ENCODE assay signal across 18 cellular contexts in genomic region chr2:238280083-238280816, GRCh38. TPM values are rescaled to one million over a fixed set of nuclear protein-coding genes. Genes with fewer than 3 reads are reported as not detected.
A peak's percentile ranks its signal among the peaks of the same experiment; 100 is the strongest.
DNase-seq lines count a peak whose midpoint lies in the region; ATAC-seq, FAIRE-seq and TF ChIP-seq lines count a peak whose summit lies in the region.
"Had no signal": no experiment of that assay in that cellular context is flagged by ENCODE, and none has a peak within 500 bp of the region (broad histone marks: within the 10 kb centered on the region; RNA-seq: fewer than 3 reads in every experiment).

No MANE protein-coding gene starts in this region.

- H3K4me1 ChIP-seq in BLaER1 (peaks cover 70% of the 10 kb centered on the region), Panc1 (ENCODE audit: control insufficient read depth, insufficient read depth, low read length) (peaks cover 8% of the 10 kb centered on the region), HepG2 (ENCODE audit: insufficient read depth, low read length) (peaks cover 52% of the 10 kb centered on the region)

- no peak overlapping the region for H3K9ac ChIP-seq in BLaER1
- H3K9ac ChIP-seq in HepG2 (ENCODE audit: insufficient read depth, low read depth, low read length), result no peak overlapping the region

- TF ChIP-seq CTCF in Panc1 (IDR thresholded peaks at IDR 0.05) (no peak), HepG2 (CRISPR knock-in tag; IDR thresholded peaks at IDR 0.05) (no peak), progenitor cell of endocrine pancreas (IDR thresholded peaks at IDR 0.05; ENCODE audit: unreplicated experiment) (no peak)
- TF ChIP-seq CTCF in CD4-positive, alpha-beta T cell (IDR thresholded peaks at IDR 0.05), result no peak

- H3K36me3 ChIP-seq in BLaER1 (peaks cover 37% of the 10 kb centered on the region), Panc1 (ENCODE audit: control insufficient read depth, insufficient read depth, low read length) (no peaks in the 10 kb centered on the region), HepG2 (replicated peaks in 1 of 2; ENCODE audit: control insufficient read depth in 1 of 2, insufficient read depth in 2 of 2, low read length in 2 of 2) (peaks cover 18 to 41% of the 10 kb centered on the region in 2 experiments)

- TF ChIP-seq POLR2A in HepG2 (IDR thresholded peaks at IDR 0.05; ENCODE audit: insufficient read depth in 1 of 2, low read depth in 2 of 2, low read length in 2 of 2), result no peak

- H3K36me3 Mint-ChIP-seq in progenitor cell of endocrine pancreas (ENCODE audit: insufficient read depth), result peaks cover 8% of the 10 kb centered on the region
- H3K36me3 Mint-ChIP-seq in CD4-positive, alpha-beta T cell (ENCODE audit: low read depth), result peaks cover 29% of the 10 kb centered on the region
- peaks cover 10% of the 10 kb centered on the region for H3K36me3 Mint-ChIP-seq in activated CD4-positive, alpha-beta T cell treated with anti-CD3 and anti-CD28 coated beads, Interleukin-2, amount 10 ng/mL, durations not matched to agents 24 days and 14 days (ENCODE audit: low read depth)

- ATAC-seq in Panc1, result no peak
- no peak for ATAC-seq in HepG2
- ATAC-seq in CD4-positive, alpha-beta T cell (ENCODE audit: poor library complexity), result no peak

- peaks cover 16% of the 10 kb centered on the region for H3K9me3 ChIP-seq in BLaER1
- no peaks in the 10 kb centered on the region for H3K9me3 ChIP-seq in Panc1 (ENCODE audit: control insufficient read depth, insufficient read depth, low read depth, low read length)
- H3K9me3 ChIP-seq in HepG2 (ENCODE audit: low read length), result no peaks in the 10 kb centered on the region
- H3K9me3 ChIP-seq in CD4-positive, alpha-beta T cell (ENCODE audit: control insufficient read depth, low read length), result no peaks in the 10 kb centered on the region

- H3K4me3 ChIP-seq in BLaER1, result no peak overlapping the region
- no peak overlapping the region for H3K4me3 ChIP-seq in Panc1 (ENCODE audit: low read depth in 2 of 2, low read length in 2 of 2)
- H3K4me3 ChIP-seq in HepG2 (replicated peaks in 1 of 3; ENCODE audit: insufficient read depth in 1 of 3, low read depth in 2 of 3, low read length in 3 of 3), result no peak overlapping the region

- H2AFZ ChIP-seq in HepG2 (ENCODE audit: low read length), result no peak overlapping the region

- POLR2A ChIA-PET in Panc1 (lab: Charles Lee), result no interaction called here
- POLR2A ChIA-PET in HepG2 (lab: Yijun Ruan, JAX), result no interaction called here
- POLR2A ChIA-PET in CD4-positive, alpha-beta T cell (lab: Charles Lee), result no interaction called here

- BruUV-seq in Panc1 (replicated peaks; lab: Mats Ljungman, UMichigan) (TSS peak; percentile 28), HepG2 (replicated peaks; lab: Mats Ljungman, UMichigan) (no TSS peak)

- CTCF ChIA-PET in Panc1 (lab: Charles Lee), result no interaction called here
- CTCF ChIA-PET in HepG2 (lab: Yijun Ruan, JAX; ENCODE audit: low intra/inter-chr PET ratio, low total read pairs), result no interaction called here
- CTCF ChIA-PET in CD4-positive, alpha-beta T cell (lab: Charles Lee), result no interaction called here

- DNase-seq in Panc1 (ENCODE audit: low read depth, low spot score), result no peak
- DNase-seq in HepG2 (ENCODE audit: low spot score), result no peak
- no peak for DNase-seq in progenitor cell of endocrine pancreas (ENCODE audit: low spot score, unreplicated experiment)
- no peak for DNase-seq in CD4-positive, alpha-beta T cell
- no peak for DNase-seq in activated CD4-positive, CD25-positive, alpha-beta regulatory T cell (lab: John Stamatoyannopoulos, UW)
- DNase-seq in SKM-1 treated with dmso at 0.1 percent for 144 hours (lab: John Stamatoyannopoulos, UW; ENCODE audit: unreplicated experiment), result no peak
- no peak for DNase-seq in activated CD4-positive, alpha-beta T cell treated with anti-CD3 and anti-CD28 coated beads, Interleukin-2, amount 10 ng/mL, durations not matched to agents 24 days and 14 days
- DNase-seq: C1 segment of cervical spinal cord, DMS 273 treated with DMSO at 0.1 percent for 48 hours, GF-D8, KG1, NCI-H1694 treated with DMSO at 0.1 percent for 48 hours, NCI-H2227 treated with DMSO at 0.1 percent for 48 hours, NCI-H524, NCI-H82, RPMI8226 had no signal

- H3K79me2 ChIP-seq in HepG2 (ENCODE audit: insufficient read depth, low read length), result peaks cover 76% of the 10 kb centered on the region

- H3K27me3 ChIP-seq in BLaER1, result no peaks in the 10 kb centered on the region
- no peaks in the 10 kb centered on the region for H3K27me3 ChIP-seq in Panc1 (ENCODE audit: control insufficient read depth, insufficient read depth, low read length)
- no peaks in the 10 kb centered on the region for H3K27me3 ChIP-seq in HepG2 (ENCODE audit: control insufficient read depth in 1 of 2, insufficient read depth in 2 of 2, low read length in 2 of 2)
- no peaks in the 10 kb centered on the region for H3K27me3 ChIP-seq in CD4-positive, alpha-beta T cell (ENCODE audit: control insufficient read depth, insufficient read depth, low read length)

- 92% methylated on average over 12 of the region's 12 CpGs for WGBS in HepG2 (ENCODE audit: low lambda C conversion rate)

- H3K9me3 Mint-ChIP-seq in progenitor cell of endocrine pancreas (ENCODE audit: low read depth), result no peaks in the 10 kb centered on the region
- no peaks in the 10 kb centered on the region for H3K9me3 Mint-ChIP-seq in CD4-positive, alpha-beta T cell
- no peaks in the 10 kb centered on the region for H3K9me3 Mint-ChIP-seq in activated CD4-positive, alpha-beta T cell treated with anti-CD3 and anti-CD28 coated beads, Interleukin-2, amount 10 ng/mL, durations not matched to agents 24 days and 14 days

- no peaks in the 10 kb centered on the region for H3K27me3 Mint-ChIP-seq in progenitor cell of endocrine pancreas
- H3K27me3 Mint-ChIP-seq in CD4-positive, alpha-beta T cell, result no peaks in the 10 kb centered on the region
- no peaks in the 10 kb centered on the region for H3K27me3 Mint-ChIP-seq in activated CD4-positive, alpha-beta T cell treated with anti-CD3 and anti-CD28 coated beads, Interleukin-2, amount 10 ng/mL, durations not matched to agents 24 days and 14 days

- in situ Hi-C loops in Panc1 (cut with HindIII; ENCODE audit: low pct_unique_long_range_greater_than_20kb, low sequenced_read_pairs), result no loop called here
- in situ Hi-C loops in HepG2 (cut with HindIII; ENCODE audit: extremely low pct_ligation_motif_present, low pct_unique_long_range_greater_than_20kb), result no loop called here

- H4K20me1 ChIP-seq in BLaER1 (peaks cover 86% of the 10 kb centered on the region), HepG2 (ENCODE audit: insufficient read depth, low read length) (peaks cover 19% of the 10 kb centered on the region; the same call in 1 of the 2 replicates)

- peaks cover 34% of the 10 kb centered on the region for H3K4me1 Mint-ChIP-seq in progenitor cell of endocrine pancreas (ENCODE audit: low read depth)
- H3K4me1 Mint-ChIP-seq in CD4-positive, alpha-beta T cell (ENCODE audit: low read depth), result peaks cover 29% of the 10 kb centered on the region
- peaks cover 3% of the 10 kb centered on the region for H3K4me1 Mint-ChIP-seq in activated CD4-positive, alpha-beta T cell treated with anti-CD3 and anti-CD28 coated beads, Interleukin-2, amount 10 ng/mL, durations not matched to agents 24 days and 14 days

- H3K4me3 Mint-ChIP-seq in progenitor cell of endocrine pancreas (ENCODE audit: low read depth), result no peak overlapping the region
- H3K4me3 Mint-ChIP-seq in CD4-positive, alpha-beta T cell, result no peak overlapping the region
- no peak overlapping the region for H3K4me3 Mint-ChIP-seq in activated CD4-positive, alpha-beta T cell treated with anti-CD3 and anti-CD28 coated beads, Interleukin-2, amount 10 ng/mL, durations not matched to agents 24 days and 14 days

- intact Hi-C loops in Panc1 (cut with micrococcal nuclease; ENCODE audit: unreplicated experiment), result no loop called here
- intact Hi-C loops in HepG2 (cut with micrococcal nuclease; ENCODE audit: unreplicated experiment), result no loop called here
- intact Hi-C loops in CD4-positive, alpha-beta T cell (cut with DNase I, micrococcal nuclease), result no loop called here
- intact Hi-C loops in activated CD4-positive, alpha-beta T cell treated with anti-CD3 and anti-CD28 coated beads, Interleukin-2, amount 10 ng/mL, durations not matched to agents 24 days and 14 days (cut with micrococcal nuclease), result no loop called here

- no peak for TF ChIP-seq RAD21 in HepG2 (CRISPR knock-in tag; IDR thresholded peaks at IDR 0.05)

- no peak for FAIRE-seq in HepG2 (lab: Jason Lieb, UNC)
- FAIRE-seq: H1 had no signal

- H3K27ac Mint-ChIP-seq in progenitor cell of endocrine pancreas, result peak overlapping the region; percentile 25
- no peak overlapping the region for H3K27ac Mint-ChIP-seq in CD4-positive, alpha-beta T cell
- no peak overlapping the region for H3K27ac Mint-ChIP-seq in activated CD4-positive, alpha-beta T cell treated with anti-CD3 and anti-CD28 coated beads, Interleukin-2, amount 10 ng/mL, durations not matched to agents 24 days and 14 days

- H3K4me2 ChIP-seq in BLaER1 (peak overlapping the region; percentile 64), HepG2 (ENCODE audit: low read depth, low read length) (no peak overlapping the region)

- H3K27ac ChIP-seq in BLaER1 (peak overlapping the region; percentile 44; the same call in 1 of the 2 replicates), Panc1 (ENCODE audit: low read length) (no peak overlapping the region), HepG2 (ENCODE audit: extremely low read length, insufficient read depth, low read length) (no peak overlapping the region)
- no peak overlapping the region for H3K27ac ChIP-seq in CD4-positive, alpha-beta T cell (ENCODE audit: low read depth, low read length)

- TF ChIP-seq EP300 in HepG2 (IDR thresholded peaks at IDR 0.05; ENCODE audit: low read depth in 2 of 2, low read length in 2 of 2) (no peak), HepG2 (CRISPR knock-in tag; IDR thresholded peaks at IDR 0.05; ENCODE audit: borderline replicate concordance) (no peak)

RNA-seq across cellular contexts. Expression of gene PER2, which starts 8.2 kb away (rescaled TPM):
- total RNA-seq in Panc1 (2021; ENCODE audit: unreplicated experiment), result 9.9 TPM
- 3.4 TPM for polyA plus RNA-seq in Panc1 (2012; ENCODE audit: insufficient read length)
- total RNA-seq in HepG2 (2016; rRNA removed; fragmentation: Illumina TruSeq; extraction: Trizol), result 6.8 and 9.4 TPM in 2 replicates
- total RNA-seq in HepG2 (2016; cell fraction: cytosol; rRNA removed; fragmentation: Illumina TruSeq; extraction: Trizol; ENCODE audit: low read depth), result 21.5 and 22.6 TPM in 2 replicates
- total RNA-seq in HepG2 (2016; cell fraction: insoluble cytoplasmic fraction; rRNA removed; fragmentation: Illumina TruSeq; extraction: Trizol), result 5.4 and 8.6 TPM in 2 replicates
- total RNA-seq in HepG2 (2016; cell fraction: membrane; rRNA removed; fragmentation: Illumina TruSeq; extraction: Trizol), result 9.6 TPM in 2 replicates
- total RNA-seq in HepG2 (2016; cell fraction: nucleus; rRNA removed; fragmentation: Illumina TruSeq; extraction: Trizol), result 9.6 and 11.5 TPM in 2 replicates
- 5.1 TPM in 2 replicates for polyA plus RNA-seq in HepG2 (2011; rRNA removed)
- polyA plus RNA-seq in HepG2 (2011; cell fraction: cytosol; rRNA removed), result 2.3 and 2.9 TPM in 2 replicates
- 12.7 and 15.5 TPM in 2 replicates for polyA plus RNA-seq in HepG2 (2011; cell fraction: nucleus; rRNA removed)
- 7.2 and 7.6 TPM in 2 replicates for polyA plus RNA-seq in HepG2 (2012)
- 0.31 and 0.44 TPM in 2 replicates for polyA plus RNA-seq in HepG2 (2016; cell fraction: cytosol; fragmentation: Illumina TruSeq; extraction: Trizol; ENCODE audit: low read depth)
- polyA plus RNA-seq in HepG2 (2016; cell fraction: insoluble cytoplasmic fraction; fragmentation: Illumina TruSeq; extraction: Trizol; ENCODE audit: low read depth), result 5.0 and 6.1 TPM in 2 replicates
- polyA plus RNA-seq in HepG2 (2016; cell fraction: membrane; fragmentation: Illumina TruSeq; extraction: Trizol; ENCODE audit: low read depth), result 1.3 and 1.5 TPM in 2 replicates
- polyA plus RNA-seq in HepG2 (2016; cell fraction: nucleus; fragmentation: Illumina TruSeq; extraction: Trizol; ENCODE audit: insufficient read depth, low read depth), result 18.1 and 18.4 TPM in 2 replicates
- polyA minus RNA-seq in HepG2 (2011; rRNA and poly(A)+ RNA removed; ENCODE audit: low replicate concordance), result 8.0 and 20.0 TPM in 2 replicates
- polyA minus RNA-seq in HepG2 (2011; cell fraction: cytosol; rRNA and poly(A)+ RNA removed), result 6.6 and 9.5 TPM in 2 replicates
- 40.7 and 48.7 TPM in 2 replicates for polyA minus RNA-seq in HepG2 (2011; cell fraction: nucleus; rRNA and poly(A)+ RNA removed)
- 14.3 and 20.2 TPM in 2 replicates for total RNA-seq in progenitor cell of endocrine pancreas
- total RNA-seq in CD4-positive, alpha-beta T cell, result 10 to 100 TPM; 33.8 to 38.2 TPM
- total RNA-seq in activated CD4-positive, alpha-beta T cell treated with anti-CD3 and anti-CD28 coated beads, Interleukin-2, amount 10 ng/mL, durations not matched to agents 24 days and 14 days, result 18.3 and 21.9 TPM in 2 replicates

RNA-seq across cellular contexts. Expression of gene TRAF3IP1, which starts 40.1 kb away (rescaled TPM):
- total RNA-seq in Panc1 (2021; ENCODE audit: unreplicated experiment) (23.4 TPM), HepG2 (2016; rRNA removed; fragmentation: Illumina TruSeq; extraction: Trizol) (12.9 TPM in 2 replicates), progenitor cell of endocrine pancreas (26.1 and 27.0 TPM in 2 replicates)
- 27.9 TPM for polyA plus RNA-seq in Panc1 (2012; ENCODE audit: insufficient read length)
- 11.5 and 11.7 TPM in 2 replicates for total RNA-seq in HepG2 (2016; cell fraction: cytosol; rRNA removed; fragmentation: Illumina TruSeq; extraction: Trizol; ENCODE audit: low read depth)
- 12.5 and 15.2 TPM in 2 replicates for total RNA-seq in HepG2 (2016; cell fraction: insoluble cytoplasmic fraction; rRNA removed; fragmentation: Illumina TruSeq; extraction: Trizol)
- 8.5 and 9.1 TPM in 2 replicates for total RNA-seq in HepG2 (2016; cell fraction: membrane; rRNA removed; fragmentation: Illumina TruSeq; extraction: Trizol)
- total RNA-seq in HepG2 (2016; cell fraction: nucleus; rRNA removed; fragmentation: Illumina TruSeq; extraction: Trizol), result 6.5 and 10.2 TPM in 2 replicates
- polyA plus RNA-seq in HepG2 (2011; rRNA removed), result 4.1 and 5.0 TPM in 2 replicates
- 2.7 and 3.7 TPM in 2 replicates for polyA plus RNA-seq in HepG2 (2011; cell fraction: cytosol; rRNA removed)
- 4.1 and 4.3 TPM in 2 replicates for polyA plus RNA-seq in HepG2 (2011; cell fraction: nucleus; rRNA removed)
- polyA plus RNA-seq in HepG2 (2012), result 7.5 and 8.6 TPM in 2 replicates
- 1.2 and 1.5 TPM in 2 replicates for polyA plus RNA-seq in HepG2 (2016; cell fraction: cytosol; fragmentation: Illumina TruSeq; extraction: Trizol; ENCODE audit: low read depth)
- polyA plus RNA-seq in HepG2 (2016; cell fraction: insoluble cytoplasmic fraction; fragmentation: Illumina TruSeq; extraction: Trizol; ENCODE audit: low read depth), result 16.1 and 18.0 TPM in 2 replicates
- 4.0 and 4.6 TPM in 2 replicates for polyA plus RNA-seq in HepG2 (2016; cell fraction: membrane; fragmentation: Illumina TruSeq; extraction: Trizol; ENCODE audit: low read depth)
- polyA plus RNA-seq in HepG2 (2016; cell fraction: nucleus; fragmentation: Illumina TruSeq; extraction: Trizol; ENCODE audit: insufficient read depth, low read depth), result 17.1 and 17.8 TPM in 2 replicates
- 3.0 and 4.5 TPM in 2 replicates for polyA minus RNA-seq in HepG2 (2011; rRNA and poly(A)+ RNA removed; ENCODE audit: low replicate concordance)
- 2.3 and 3.6 TPM in 2 replicates for polyA minus RNA-seq in HepG2 (2011; cell fraction: cytosol; rRNA and poly(A)+ RNA removed)
- polyA minus RNA-seq in HepG2 (2011; cell fraction: nucleus; rRNA and poly(A)+ RNA removed), result 2.7 and 3.7 TPM in 2 replicates
- total RNA-seq in CD4-positive, alpha-beta T cell, result 1 to 10 TPM; 5.1 to 6.9 TPM
- 11.0 and 12.7 TPM in 2 replicates for total RNA-seq in activated CD4-positive, alpha-beta T cell treated with anti-CD3 and anti-CD28 coated beads, Interleukin-2, amount 10 ng/mL, durations not matched to agents 24 days and 14 days

RNA-seq across cellular contexts. Expression of gene HES6, which starts 40.4 kb away (rescaled TPM):
- total RNA-seq in Panc1 (2021; ENCODE audit: unreplicated experiment), result 42.0 TPM
- polyA plus RNA-seq in Panc1 (2012; ENCODE audit: insufficient read length), result 50.3 TPM
- total RNA-seq in HepG2 (2016; rRNA removed; fragmentation: Illumina TruSeq; extraction: Trizol), result 59.0 and 82.8 TPM in 2 replicates
- total RNA-seq in HepG2 (2016; cell fraction: cytosol; rRNA removed; fragmentation: Illumina TruSeq; extraction: Trizol; ENCODE audit: low read depth), result 147 and 163 TPM in 2 replicates
- total RNA-seq in HepG2 (2016; cell fraction: insoluble cytoplasmic fraction; rRNA removed; fragmentation: Illumina TruSeq; extraction: Trizol), result 53.8 and 85.2 TPM in 2 replicates
- total RNA-seq in HepG2 (2016; cell fraction: membrane; rRNA removed; fragmentation: Illumina TruSeq; extraction: Trizol), result 185 and 209 TPM in 2 replicates
- total RNA-seq in HepG2 (2016; cell fraction: nucleus; rRNA removed; fragmentation: Illumina TruSeq; extraction: Trizol), result 38.9 and 45.1 TPM in 2 replicates
- polyA plus RNA-seq in HepG2 (2011; rRNA removed), result 19.5 and 25.3 TPM in 2 replicates
- 16.3 and 30.2 TPM in 2 replicates for polyA plus RNA-seq in HepG2 (2011; cell fraction: cytosol; rRNA removed)
- 53.7 and 55.3 TPM in 2 replicates for polyA plus RNA-seq in HepG2 (2011; cell fraction: nucleus; rRNA removed)
- 15.6 and 22.1 TPM in 2 replicates for polyA plus RNA-seq in HepG2 (2012)
- polyA plus RNA-seq in HepG2 (2016; cell fraction: cytosol; fragmentation: Illumina TruSeq; extraction: Trizol; ENCODE audit: low read depth), result 142 and 160 TPM in 2 replicates
- polyA plus RNA-seq in HepG2 (2016; cell fraction: insoluble cytoplasmic fraction; fragmentation: Illumina TruSeq; extraction: Trizol; ENCODE audit: low read depth), result 56.0 and 58.7 TPM in 2 replicates
- 144 and 147 TPM in 2 replicates for polyA plus RNA-seq in HepG2 (2016; cell fraction: membrane; fragmentation: Illumina TruSeq; extraction: Trizol; ENCODE audit: low read depth)
- polyA plus RNA-seq in HepG2 (2016; cell fraction: nucleus; fragmentation: Illumina TruSeq; extraction: Trizol; ENCODE audit: insufficient read depth, low read depth), result 73.3 and 84.5 TPM in 2 replicates
- polyA minus RNA-seq in HepG2 (2011; rRNA and poly(A)+ RNA removed; ENCODE audit: low replicate concordance), result 0.30 and 12.1 TPM in 2 replicates
- polyA minus RNA-seq in HepG2 (2011; cell fraction: cytosol; rRNA and poly(A)+ RNA removed), result 10.4 and 11.7 TPM in 2 replicates
- 3.1 and 4.4 TPM in 2 replicates for polyA minus RNA-seq in HepG2 (2011; cell fraction: nucleus; rRNA and poly(A)+ RNA removed)
- 64.2 and 64.7 TPM in 2 replicates for total RNA-seq in progenitor cell of endocrine pancreas
- 1 to 10 TPM; 1.5 to 1.9 TPM for total RNA-seq in CD4-positive, alpha-beta T cell
- total RNA-seq in activated CD4-positive, alpha-beta T cell treated with anti-CD3 and anti-CD28 coated beads, Interleukin-2, amount 10 ng/mL, durations not matched to agents 24 days and 14 days, result 10.2 and 10.3 TPM in 2 replicates
